In genomic region chr11:112961146-112961668, GRCh38 we compare ENCODE assay signal across 1 cellular context.
TF ChIP-seq lines count a peak whose summit lies in the region.

Gene NCAM1 (plus strand): TSS chr11:112961420.

TF ChIP-seq in HEK293, 187 proteins besides CTCF, POLR2A, EP300 and RAD21 (continued from another document and continues in another):
- TF ChIP-seq ZNF202 (tag by site-specific recombination; IDR thresholded peaks at IDR 0.05; ENCODE audit: borderline replicate concordance) (no peak), ZNF548 (tag by site-specific recombination; IDR thresholded peaks at IDR 0.05) (no peak), GLIS2 (tag by site-specific recombination; IDR thresholded peaks at IDR 0.05) (peak; percentile 89), BCL6B (tag by site-specific recombination; IDR thresholded peaks at IDR 0.05) (0 out of 2 replicates have a peak, but pooled peaks have one; percentile 35), ZNF335 (tag by site-specific recombination; conservative IDR thresholded peaks at IDR 0.05) (peak; percentile 68), ZNF274 (IDR thresholded peaks at IDR 0.05; ENCODE audit: low read length) (no peak), ZNF274 (tag by site-specific recombination; IDR thresholded peaks at IDR 0.05; ENCODE audit: borderline replicate concordance) (no peak), ZNF629 (tag by site-specific recombination; IDR thresholded peaks at IDR 0.05) (peak; percentile 86), ZNF623 (tag by site-specific recombination; IDR thresholded peaks at IDR 0.05) (0 out of 2 replicates have a peak, but pooled peaks have one; percentile 18), PRDM1 (tag by site-specific recombination; IDR thresholded peaks at IDR 0.05) (peak; percentile 55; the same call in 1 of the 2 replicates), GLI4 (tag by site-specific recombination; IDR thresholded peaks at IDR 0.05) (peak; percentile 93; the same call in 1 of the 2 replicates), SP2 (tag by site-specific recombination; IDR thresholded peaks at IDR 0.05) (peak; percentile 79), ZNF768 (tag by site-specific recombination; IDR thresholded peaks at IDR 0.05) (no peak), KLF8 (tag by site-specific recombination; IDR thresholded peaks at IDR 0.05) (peak; percentile 97), ZNF501 (tag by site-specific recombination; IDR thresholded peaks at IDR 0.05) (peak; percentile 97), PRDM2 (tag by site-specific recombination; IDR thresholded peaks at IDR 0.05; ENCODE audit: borderline replicate concordance) (no peak), YY2 (tag by site-specific recombination; IDR thresholded peaks at IDR 0.05) (peak; percentile 79), ZNF184 (tag by site-specific recombination; IDR thresholded peaks at IDR 0.05) (peak; percentile 71; the same call in 1 of the 2 replicates), ZFP69B (tag by site-specific recombination; IDR thresholded peaks at IDR 0.05) (peak; percentile 91), PATZ1 (tag by site-specific recombination; IDR thresholded peaks at IDR 0.05) (peak; percentile 99), MEIS1 (CRISPR knock-in tag; IDR thresholded peaks at IDR 0.05; ENCODE audit: borderline replicate concordance) (no peak; the same call in 1 of the 2 replicates), WT1 (tag by site-specific recombination; IDR thresholded peaks at IDR 0.05) (peak; percentile 84), ZNF121 (tag by site-specific recombination; IDR thresholded peaks at IDR 0.05) (no peak), ZBTB1 (tag by site-specific recombination; IDR thresholded peaks at IDR 0.05) (no peak), ZNF558 (tag by site-specific recombination; IDR thresholded peaks at IDR 0.05) (peak; percentile 79), GLIS1 (tag by site-specific recombination; IDR thresholded peaks at IDR 0.05) (peak; percentile 93), EGR2 (tag by site-specific recombination; IDR thresholded peaks at IDR 0.05; ENCODE audit: low read depth) (peak; percentile 83), ZNF239 (tag by site-specific recombination; IDR thresholded peaks at IDR 0.05) (no peak), ZBTB8A (tag by site-specific recombination; IDR thresholded peaks at IDR 0.05) (peak; percentile 69), PRDM10 (tag by site-specific recombination; IDR thresholded peaks at IDR 0.05) (peak; percentile 86), ZNF16 (tag by site-specific recombination; IDR thresholded peaks at IDR 0.05; ENCODE audit: low read depth) (no peak), ZSCAN4 (tag by site-specific recombination; IDR thresholded peaks at IDR 0.05) (peak; percentile 60), ZNF488 (tag by site-specific recombination; IDR thresholded peaks at IDR 0.05) (no peak), ZNF571 (tag by site-specific recombination; IDR thresholded peaks at IDR 0.05) (no peak), ZNF624 (tag by site-specific recombination; IDR thresholded peaks at IDR 0.05) (no peak), REST (tag by site-specific recombination; IDR thresholded peaks at IDR 0.05) (peak; percentile 34; the same call in 1 of the 2 replicates), FEZF1 (tag by site-specific recombination; IDR thresholded peaks at IDR 0.05) (peak; percentile 57), ZNF398 (tag by site-specific recombination; IDR thresholded peaks at IDR 0.05) (peak; percentile 83), ZSCAN16 (tag by site-specific recombination; IDR thresholded peaks at IDR 0.05) (peak; percentile 40; the same call in 1 of the 2 replicates), OSR2 (tag by site-specific recombination; IDR thresholded peaks at IDR 0.05) (peak; percentile 46), ZNF791 (tag by site-specific recombination; IDR thresholded peaks at IDR 0.05) (no peak), ZNF549 (tag by site-specific recombination; IDR thresholded peaks at IDR 0.05) (no peak)
